23 cellular contexts compared by ENCODE assay signal in genomic region chr3:80060664-80061063, GRCh38.
DNase-seq lines count a peak whose midpoint lies in the region; ATAC-seq and TF ChIP-seq lines count a peak whose summit lies in the region.
"Had no signal": no experiment of that assay in that cellular context is flagged by ENCODE, and none has a peak within 500 bp of the region (broad histone marks: within the 10 kb centered on the region; RNA-seq: fewer than 3 reads in every experiment).

No MANE protein-coding gene starts in this region.

- H3K4me3 Mint-ChIP-seq in activated CD4-positive, alpha-beta T cell treated with anti-CD3 and anti-CD28 coated beads for 36 hours = no peak overlapping the region
- H3K4me3 Mint-ChIP-seq: CD8-positive, alpha-beta T cell; H9 had no signal

- no peaks in the 10 kb centered on the region for H3K27me3 ChIP-seq in A673 (replicated peaks; ENCODE audit: insufficient read depth, low read depth, low read length, poor library complexity)
- H3K27me3 ChIP-seq: BLaER1 treated with 17β-estradiol and CSF1 and Interleukin-3, amounts not matched to agents 10 nM and 100 nM; MG63 had no signal

- H3K4me1 ChIP-seq in A673 (ENCODE audit: insufficient read depth, low read length, poor library complexity, severe bottlenecking) = no peaks in the 10 kb centered on the region
- H3K4me1 ChIP-seq: BLaER1 treated with 17β-estradiol and CSF1 and Interleukin-3, amounts not matched to agents 10 nM and 100 nM had no signal

- no peaks in the 10 kb centered on the region for H3K36me3 ChIP-seq in A673 (ENCODE audit: insufficient read depth, low read length, poor library complexity, severe bottlenecking)
- H3K36me3 ChIP-seq: BLaER1 treated with 17β-estradiol and CSF1 and Interleukin-3, amounts not matched to agents 10 nM and 100 nM; MG63 had no signal

- no peaks in the 10 kb centered on the region for H3K27me3 Mint-ChIP-seq in activated CD4-positive, alpha-beta T cell treated with anti-CD3 and anti-CD28 coated beads for 36 hours

- POLR2A ChIA-PET in A673 (lab: Charles Lee; ENCODE audit: low non-redundant PET) = no interaction called here
- POLR2A ChIA-PET in activated CD4-positive, alpha-beta T cell treated with anti-CD3 and anti-CD28 coated beads for 36 hours (lab: Charles Lee) = no interaction called here

- H3K4me1 Mint-ChIP-seq in activated CD4-positive, alpha-beta T cell treated with anti-CD3 and anti-CD28 coated beads for 36 hours = no peaks in the 10 kb centered on the region

- H3K9me3 ChIP-seq in A673 (ENCODE audit: low read depth, low read length, poor library complexity, severe bottlenecking) = no peaks in the 10 kb centered on the region
- H3K9me3 ChIP-seq: BLaER1 treated with 17β-estradiol and CSF1 and Interleukin-3, amounts not matched to agents 10 nM and 100 nM; MG63 had no signal

- H3K27ac ChIP-seq in A673 (ENCODE audit: low read depth, low read length, poor library complexity, severe bottlenecking) = no peak overlapping the region
- H3K27ac ChIP-seq: BLaER1 treated with 17β-estradiol and CSF1 and Interleukin-3, amounts not matched to agents 10 nM and 100 nM; KMS-11 had no signal

- CTCF ChIA-PET in A673 (lab: Charles Lee) = no interaction called here
- CTCF ChIA-PET in activated CD4-positive, alpha-beta T cell treated with anti-CD3 and anti-CD28 coated beads for 36 hours (lab: Charles Lee) = interaction anchor here (0.6 kb wide), 1 partner anchor 445 kb away, joined by 3 read pairs; no protein-coding TSS in a partner anchor

- ATAC-seq in activated CD4-positive, alpha-beta T cell treated with anti-CD3 and anti-CD28 coated beads for 36 hours = no peak
- ATAC-seq: CD8-positive, alpha-beta T cell had no signal

- no peaks in the 10 kb centered on the region for H3K36me3 Mint-ChIP-seq in activated CD4-positive, alpha-beta T cell treated with anti-CD3 and anti-CD28 coated beads for 36 hours (ENCODE audit: low read depth)
- H3K36me3 Mint-ChIP-seq: CD8-positive, alpha-beta T cell had no signal

- peak; percentile 2 for DNase-seq in A673 (ENCODE audit: low spot score)
- peak; percentile 24 to 28 for DNase-seq in cardiac fibroblast (ENCODE audit: low read depth in 2 of 2)
- peak; percentile 3 for DNase-seq in fibroblast of mammary gland (ENCODE audit: low read depth)
- DNase-seq in GM10266 (ENCODE audit: extremely low spot score) = no peak
- DNase-seq in SW 1271 (lab: John Stamatoyannopoulos, UW) = no peak
- DNase-seq in activated CD8-positive, alpha-beta memory T cell treated with anti-CD3 and anti-CD28 coated beads, Interleukin-2, amount 50 U/mL, for 48 hours = no peak
- DNase-seq in activated CD4-positive, alpha-beta T cell treated with anti-CD3 and anti-CD28 coated beads for 36 hours = no peak
- DNase-seq: Calu3; CD8-positive, alpha-beta T cell; DMS53; EL; H9; MG63; NCI-H1092; NCI-H1436 treated with DMSO at 0.1 percent for 48 hours; NCI-H2029; NCI-H2171; NCI-H748 treated with DMSO at 0.1 percent for 48 hours; NK-92 treated with Interleukin-12 subunit alpha and Interleukin-12 subunit beta, amount 100 ng/mL, for 24 hours; SIG-M5 had no signal

- intact Hi-C loops in A673 (cut with micrococcal nuclease; ENCODE audit: unreplicated experiment) = no loop called here
- intact Hi-C loops in activated CD4-positive, alpha-beta T cell treated with anti-CD3 and anti-CD28 coated beads for 36 hours (cut with DNase I, micrococcal nuclease) = no loop called here

- no peak overlapping the region for H3K4me3 ChIP-seq in A673 (ENCODE audit: low read depth, low read length, poor library complexity, severe bottlenecking)
- no peak overlapping the region for H3K4me3 ChIP-seq in cardiac fibroblast (replicated peaks in 1 of 2; ENCODE audit: low read depth in 2 of 2, low read length in 2 of 2)
- H3K4me3 ChIP-seq in fibroblast of mammary gland (ENCODE audit: control insufficient read depth, low read depth, low read length) = no peak overlapping the region
- H3K4me3 ChIP-seq: BLaER1 treated with 17β-estradiol and CSF1 and Interleukin-3, amounts not matched to agents 10 nM and 100 nM; MG63 had no signal

- H3K9me3 Mint-ChIP-seq in activated CD4-positive, alpha-beta T cell treated with anti-CD3 and anti-CD28 coated beads for 36 hours (ENCODE audit: low read depth) = peaks cover 14% of the 10 kb centered on the region
- H3K9me3 Mint-ChIP-seq: H9 had no signal

- TF ChIP-seq CTCF in A673 (conservative IDR thresholded peaks at IDR 0.05; ENCODE audit: low read depth, low read length) = no peak; the same call in 1 of the 2 replicates
- TF ChIP-seq CTCF in LNCAP (IDR thresholded peaks at IDR 0.05) = 0 out of 2 replicates have a peak, but pooled peaks have one; percentile 9
- no peak for TF ChIP-seq CTCF in cardiac fibroblast (IDR thresholded peaks at IDR 0.05; ENCODE audit: low read depth, low read length)
- TF ChIP-seq CTCF in fibroblast of mammary gland (conservative IDR thresholded peaks at IDR 0.05; ENCODE audit: control insufficient read depth, insufficient read depth, low read depth, low read length) = no peak
- no peak for TF ChIP-seq CTCF in GM10266 (IDR thresholded peaks at IDR 0.05; ENCODE audit: control insufficient read depth, insufficient read depth, low read depth, missing control alignments)

- no peak overlapping the region for H3K27ac Mint-ChIP-seq in activated CD4-positive, alpha-beta T cell treated with anti-CD3 and anti-CD28 coated beads for 36 hours
- H3K27ac Mint-ChIP-seq: CD8-positive, alpha-beta T cell; H9 had no signal

- BruUV-seq in A673 (replicated peaks; lab: Mats Ljungman, UMichigan) = no TSS peak

Comparison
In these comparisons a context has a peak if more than half of its experiments do, and no peak if none do; other contexts are left out.
1. DNase-seq: peak in A673 (single experiment), cardiac fibroblast (2 of 2) and fibroblast of mammary gland (single experiment); none in GM10266 (single experiment), SW 1271 (0 of 2), activated CD8-positive, alpha-beta memory T cell treated with anti-CD3 and anti-CD28 coated beads, Interleukin-2, amount 50 U/mL, for 48 hours (single experiment) and activated CD4-positive, alpha-beta T cell treated with anti-CD3 and anti-CD28 coated beads for 36 hours (single experiment).